ENCODE assay signal across 8 cellular contexts in the genomic region with DNA sequence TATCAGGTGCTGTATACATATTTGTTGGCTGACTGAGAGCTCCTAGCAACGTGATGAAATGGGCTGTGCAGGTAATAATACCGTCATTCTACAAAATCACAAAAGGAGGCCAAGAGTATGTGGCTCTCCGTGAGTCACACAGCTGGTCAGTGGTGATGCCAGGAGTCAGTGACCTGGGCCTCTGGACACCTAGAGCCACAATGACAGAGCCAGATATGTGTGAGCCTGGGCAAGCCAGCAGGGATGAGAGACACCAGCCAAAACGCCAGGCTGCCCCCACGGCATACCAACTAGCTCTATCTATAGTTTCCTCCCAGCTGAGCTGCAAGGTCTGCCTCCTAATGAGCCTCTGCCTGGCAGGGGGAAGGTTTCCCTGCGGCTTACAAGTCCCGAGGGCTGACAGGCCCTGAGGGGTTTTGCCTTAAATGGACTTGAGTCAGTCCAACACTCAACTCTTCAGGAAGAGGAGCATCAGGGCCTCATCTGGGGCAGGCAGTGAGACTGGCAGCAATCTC.
DNase-seq lines count a peak whose midpoint lies in the region; ATAC-seq, FAIRE-seq and TF ChIP-seq lines count a peak whose summit lies in the region.

No MANE protein-coding gene starts in this region.

- no peak overlapping the region for H3K4me2 ChIP-seq in IMR-90 (ENCODE audit: low read depth, low read length)
- H3K4me2 ChIP-seq in astrocyte (ENCODE audit: low read length), result peak overlapping the region; percentile 40

- H3K23ac ChIP-seq in IMR-90 (ENCODE audit: low read depth, low read length), result 0 out of 2 replicates have a peak overlapping the region, but pooled peaks have one; percentile 12

- WGBS in IMR-90 (ENCODE audit: extremely low coverage in 2 of 2, insufficient read length in 1 of 2), 2 experiments, result no CpG with 5 or more reads among the region's 7 CpGs
- 59 to 69% methylated on average over 7 of the region's 7 CpGs for WGBS in lung, 2 donors

- no TSS peak for BruUV-seq in IMR-90 (replicated peaks; lab: Mats Ljungman, UMichigan)

- no peak overlapping the region for H4K5ac ChIP-seq in IMR-90 (ENCODE audit: low read depth, low read length)

- no peaks in the 10 kb centered on the region for H3K79me2 ChIP-seq in astrocyte (ENCODE audit: insufficient read depth, low read length)

- peak overlapping the region; percentile 53 for H3K4me3 Mint-ChIP-seq in CD4-positive, alpha-beta T cell
- no peak overlapping the region for H3K4me3 Mint-ChIP-seq in astrocyte (ENCODE audit: unreplicated experiment)

- H2BK15ac ChIP-seq in IMR-90 (ENCODE audit: low read depth, low read length), result peak overlapping the region; percentile 2; the same call in 1 of the 3 replicates

- H3K36me3 Mint-ChIP-seq in CD4-positive, alpha-beta T cell (ENCODE audit: low read depth), result no peaks in the 10 kb centered on the region
- no peaks in the 10 kb centered on the region for H3K36me3 Mint-ChIP-seq in astrocyte (ENCODE audit: low read depth, unreplicated experiment)

- peak overlapping the region; percentile 52 for H2AK9ac ChIP-seq in IMR-90 (replicated peaks; ENCODE audit: low read depth, low read length, poor library complexity)

- intact Hi-C loops in CD4-positive, alpha-beta T cell (cut with DNase I, micrococcal nuclease), result no loop called here
- intact Hi-C loops in IMR-90 (cut with micrococcal nuclease), result loop anchor here (5.0 kb wide), 1 partner anchor 443 kb away; no protein-coding TSS in a partner anchor

- H2BK120ac ChIP-seq in IMR-90 (ENCODE audit: low read depth, low read length), result peak overlapping the region; percentile 77; the same call in 1 of the 2 replicates

- H3K4ac ChIP-seq in IMR-90 (ENCODE audit: low read depth, low read length), result peak overlapping the region; percentile 62

- peak overlapping the region; percentile 56; the same call in 1 of the 2 replicates for H3K14ac ChIP-seq in IMR-90 (replicated peaks; ENCODE audit: low read depth, low read length)

- DNase-seq in CD4-positive, alpha-beta T cell, result no peak
- peak; percentile 28 for DNase-seq in IMR-90
- DNase-seq in astrocyte (ENCODE audit: low read depth), result peak; percentile 34
- no peak for DNase-seq in lung (ENCODE audit: low spot score)
- no peak for DNase-seq in HAP-1 (ENCODE audit: low spot score in 2 of 2)
- DNase-seq in HuH-7 (ENCODE audit: low spot score), result no peak

- no peaks in the 10 kb centered on the region for H3K36me3 ChIP-seq in IMR-90 (ENCODE audit: control insufficient read depth, insufficient read depth, low read length)
- H3K36me3 ChIP-seq in astrocyte (ENCODE audit: insufficient read depth, low read length), result no peaks in the 10 kb centered on the region
- H3K36me3 ChIP-seq in lung (ENCODE audit: control insufficient read depth in 2 of 2, insufficient read depth in 2 of 2, low read length in 2 of 2), result no peaks in the 10 kb centered on the region
- no peaks in the 10 kb centered on the region for H3K36me3 ChIP-seq in HAP-1 (replicated peaks)

- H3K9me1 ChIP-seq in IMR-90 (ENCODE audit: insufficient read depth, low read length), result peaks cover 20% of the 10 kb centered on the region

- peak overlapping the region; percentile 78 for H3K27ac Mint-ChIP-seq in CD4-positive, alpha-beta T cell
- H3K27ac Mint-ChIP-seq in astrocyte (ENCODE audit: unreplicated experiment), result no peak overlapping the region

- peak overlapping the region; percentile 60 for H2BK20ac ChIP-seq in IMR-90 (ENCODE audit: low read depth, low read length)

- H3K4me1 ChIP-seq in IMR-90 (ENCODE audit: control insufficient read depth, insufficient read depth, low read length) (peaks cover 11% of the 10 kb centered on the region), astrocyte (ENCODE audit: insufficient read depth, low read length) (peaks cover 25% of the 10 kb centered on the region), lung (ENCODE audit: control insufficient read depth in 2 of 2, insufficient read depth in 2 of 2, low read length in 2 of 2) (peaks cover 0 to 6% of the 10 kb centered on the region in 2 donors), HAP-1 (no peaks in the 10 kb centered on the region)

- no peak for TF ChIP-seq CTCF in CD4-positive, alpha-beta T cell (IDR thresholded peaks at IDR 0.05)
- no peak for TF ChIP-seq CTCF in IMR-90 (conservative IDR thresholded peaks at IDR 0.05; ENCODE audit: low read depth, low read length)
- no peak for TF ChIP-seq CTCF in astrocyte (IDR thresholded peaks at IDR 0.05; ENCODE audit: insufficient read depth, low read depth, low read length)
- TF ChIP-seq CTCF in lung (IDR thresholded peaks at IDR 0.05; ENCODE audit: control extremely low read depth, extremely low read depth), result no peak

- H3K79me1 ChIP-seq in IMR-90 (ENCODE audit: low read depth in 1 of 2, low read length in 2 of 2), result no peaks in the 10 kb centered on the region

- no peaks in the 10 kb centered on the region for H3K9me3 ChIP-seq in CD4-positive, alpha-beta T cell (ENCODE audit: control insufficient read depth, low read length)
- H3K9me3 ChIP-seq in IMR-90 (ENCODE audit: control insufficient read depth, insufficient read depth, low read length) (no peaks in the 10 kb centered on the region), astrocyte (ENCODE audit: insufficient read depth, low read depth, low read length) (no peaks in the 10 kb centered on the region), lung (ENCODE audit: control insufficient read depth in 2 of 2, insufficient read depth in 1 of 2, low read length in 1 of 2) (no peaks in the 10 kb centered on the region), HAP-1 (no peaks in the 10 kb centered on the region)

- H3K9ac ChIP-seq in IMR-90 (ENCODE audit: low read depth, low read length), result no peak overlapping the region
- H3K9ac ChIP-seq in astrocyte (ENCODE audit: low read length), result no peak overlapping the region

- H3K4me3 ChIP-seq in IMR-90 (ENCODE audit: insufficient read depth, low read depth, low read length) (no peak overlapping the region), astrocyte (ENCODE audit: insufficient read depth, low read depth, low read length) (no peak overlapping the region), lung (no peak overlapping the region), HAP-1 (no peak overlapping the region)

- H3K27me3 ChIP-seq in CD4-positive, alpha-beta T cell (ENCODE audit: control insufficient read depth, insufficient read depth, low read length), result no peaks in the 10 kb centered on the region
- H3K27me3 ChIP-seq in IMR-90 (ENCODE audit: control insufficient read depth, insufficient read depth, low read length) (no peaks in the 10 kb centered on the region; the same call in 1 of the 2 replicates), astrocyte (ENCODE audit: insufficient read depth, low read length) (no peaks in the 10 kb centered on the region), lung (ENCODE audit: control insufficient read depth, insufficient read depth) (no peaks in the 10 kb centered on the region), HAP-1 (ENCODE audit: low read depth) (no peaks in the 10 kb centered on the region)

- H3K56ac ChIP-seq in IMR-90 (ENCODE audit: extremely low read depth, insufficient read depth, low read length), result no peak overlapping the region

- no peak for TF ChIP-seq RAD21 in IMR-90 (IDR thresholded peaks at IDR 0.05; ENCODE audit: low read length)

- H4K91ac ChIP-seq in IMR-90 (ENCODE audit: insufficient read depth, low read depth, low read length), result peak overlapping the region; percentile 40; the same call in 1 of the 2 replicates

- H2AK5ac ChIP-seq in IMR-90 (ENCODE audit: low read depth, low read length), result peak overlapping the region; percentile 75

- H3K4me1 Mint-ChIP-seq in CD4-positive, alpha-beta T cell (ENCODE audit: low read depth), result peaks cover 51% of the 10 kb centered on the region
- H3K4me1 Mint-ChIP-seq in astrocyte (ENCODE audit: low read depth, unreplicated experiment), result peaks cover 13% of the 10 kb centered on the region

- POLR2A ChIA-PET in CD4-positive, alpha-beta T cell (lab: Charles Lee), result interaction anchor here (0.9 to 1.4 kb wide), 3 partner anchors 9 to 105 kb away, joined by 3 to 6 read pairs (median 3); partner anchors contain the start of gene PPIL1
- POLR2A ChIA-PET in IMR-90 (lab: Charles Lee; ENCODE audit: unreplicated experiment), result no interaction called here

- TF ChIP-seq POLR2A in IMR-90 (IDR thresholded peaks at IDR 0.05; ENCODE audit: low read depth, low read length), result no peak

- H3K9me3 Mint-ChIP-seq in CD4-positive, alpha-beta T cell, result no peaks in the 10 kb centered on the region
- no peaks in the 10 kb centered on the region for H3K9me3 Mint-ChIP-seq in astrocyte (ENCODE audit: unreplicated experiment)

- H4K8ac ChIP-seq in IMR-90 (ENCODE audit: low read depth in 2 of 2, low read length in 2 of 2), result peak overlapping the region; percentile 50 to 54

- no peaks in the 10 kb centered on the region for H3K27me3 Mint-ChIP-seq in CD4-positive, alpha-beta T cell
- peaks cover 8% of the 10 kb centered on the region for H3K27me3 Mint-ChIP-seq in astrocyte (ENCODE audit: low read depth, unreplicated experiment)

- H4K20me1 ChIP-seq in IMR-90 (ENCODE audit: insufficient read depth, low read length) (no peaks in the 10 kb centered on the region), astrocyte (ENCODE audit: insufficient read depth, low read length) (no peaks in the 10 kb centered on the region)

- no peak overlapping the region for H2BK5ac ChIP-seq in IMR-90 (ENCODE audit: low read depth, low read length, poor library complexity, severe bottlenecking)

- H3K18ac ChIP-seq in IMR-90 (ENCODE audit: low read depth, low read length), result no peak overlapping the region

- ATAC-seq in CD4-positive, alpha-beta T cell (ENCODE audit: poor library complexity), result no peak
- ATAC-seq in IMR-90 (ENCODE audit: low read depth), result no peak
- ATAC-seq in lung (ENCODE audit: insufficient read depth, low FRiP score), result no peak
- no peak for ATAC-seq in HG03108 (IDR thresholded peaks at IDR 0.05; ENCODE audit: unreplicated experiment)
- ATAC-seq in GM21825 (IDR thresholded peaks at IDR 0.05; ENCODE audit: unreplicated experiment), result no peak

- CTCF ChIA-PET in CD4-positive, alpha-beta T cell (lab: Charles Lee), result interaction anchor here (0.7 to 2.3 kb wide), 3 partner anchors 10 to 232 kb away, joined by 3 to 7 read pairs (median 6); no protein-coding TSS in a partner anchor
- CTCF ChIA-PET in IMR-90 (lab: Yijun Ruan, JAX), result interaction anchor here (0.7 to 2.8 kb wide), 6 partner anchors 10 to 249 kb away, joined by 3 to 13 read pairs (median 4); partner anchors contain the start of gene C6orf89

- in situ Hi-C loops in IMR-90 (cut with MboI; ENCODE audit: low sequenced_read_pairs), result loop anchor here (5.0 kb wide), 2 partner anchors 243 to 443 kb away; no protein-coding TSS in a partner anchor
- in situ Hi-C loops in HAP-1 (cut with MboI; ENCODE audit: low sequenced_read_pairs), result loop anchor here (5.0 kb wide), 3 partner anchors 83 to 438 kb away; no protein-coding TSS in a partner anchor

- H2AFZ ChIP-seq in IMR-90 (replicated peaks; ENCODE audit: low read length, poor library complexity), result peak overlapping the region; percentile 81
- peak overlapping the region; percentile 53 for H2AFZ ChIP-seq in astrocyte (ENCODE audit: low read depth, low read length)

- dilution Hi-C loops in IMR-90 (cut with HindIII; ENCODE audit: low sequenced_read_pairs, unreplicated experiment), result no loop called here

- peak overlapping the region; percentile 31 for H3K27ac ChIP-seq in CD4-positive, alpha-beta T cell (ENCODE audit: low read depth, low read length)
- H3K27ac ChIP-seq in IMR-90 (ENCODE audit: insufficient read depth, low read length) (no peak overlapping the region), astrocyte (ENCODE audit: low read depth, low read length) (no peak overlapping the region), lung (ENCODE audit: low read depth in 1 of 2, low read length in 1 of 2) (peak overlapping the region; percentile 25 to 37)

- FAIRE-seq in astrocyte (lab: Jason Lieb, UNC), result no peak

Comparison
In these comparisons a context has a peak if more than half of its experiments do, and no peak if none do; other contexts are left out.
1. DNase-seq: peak in IMR-90 (single experiment) and astrocyte (single experiment); none in CD4-positive, alpha-beta T cell (0 of 10), lung (single experiment), HAP-1 (0 of 2) and HuH-7 (single experiment).
2. H3K27ac ChIP-seq: peak in CD4-positive, alpha-beta T cell (single experiment) and lung (2 of 2); none in IMR-90 (single experiment) and astrocyte (single experiment).